Comparison of ENCODE assay signal across 1 cellular context in the genomic region with DNA sequence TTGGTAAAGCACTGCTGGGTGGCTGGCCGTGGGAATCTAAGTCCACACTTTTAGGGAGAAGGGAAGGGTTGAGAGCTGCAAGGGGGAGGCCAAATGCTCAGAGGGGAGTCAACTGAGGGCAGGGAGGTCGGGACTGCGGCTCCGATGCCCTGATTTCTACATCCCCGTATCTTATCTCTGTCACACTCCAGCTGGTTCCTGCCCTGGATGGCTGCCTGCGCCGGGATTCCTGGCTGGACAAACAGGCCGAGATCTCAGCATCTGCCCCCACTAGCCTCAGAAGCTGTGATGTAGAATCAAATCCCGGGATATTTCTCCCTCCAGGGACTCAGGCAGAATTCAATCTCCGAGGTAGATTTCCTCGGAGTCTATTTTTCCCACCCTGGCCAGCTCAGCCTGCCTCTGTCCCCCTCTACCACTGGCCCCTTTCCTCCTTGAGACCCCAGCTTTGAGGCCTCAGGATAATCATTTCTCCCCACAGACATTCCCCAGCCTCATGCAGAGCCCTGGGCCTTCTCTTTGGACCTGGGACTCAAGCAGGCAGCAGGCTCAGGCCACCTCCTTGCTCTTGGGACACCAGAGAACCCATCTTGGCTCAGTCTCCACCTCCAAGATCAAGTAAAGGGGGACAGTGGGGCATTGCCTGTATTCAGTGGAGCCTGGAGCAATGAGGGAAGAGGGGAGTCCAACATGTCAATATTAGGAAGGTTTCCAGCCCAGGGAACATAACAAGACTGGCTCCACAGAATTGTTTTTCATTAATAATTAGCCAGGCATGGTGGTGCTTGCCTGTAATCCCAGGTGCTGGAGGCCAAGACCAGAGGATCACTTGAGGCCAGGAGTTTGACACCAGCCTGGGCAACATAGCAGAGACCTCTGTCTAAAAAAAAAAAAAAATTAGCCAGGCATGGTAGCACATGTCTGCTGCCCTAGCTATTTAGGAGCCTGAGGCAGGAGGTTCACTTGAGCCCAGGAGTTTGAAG.
TF ChIP-seq lines count a peak whose summit lies in the region.

No MANE protein-coding gene starts in this region.

TF ChIP-seq in K562, 482 proteins besides CTCF, POLR2A, EP300 and RAD21:
- TF ChIP-seq, protein P1, sequence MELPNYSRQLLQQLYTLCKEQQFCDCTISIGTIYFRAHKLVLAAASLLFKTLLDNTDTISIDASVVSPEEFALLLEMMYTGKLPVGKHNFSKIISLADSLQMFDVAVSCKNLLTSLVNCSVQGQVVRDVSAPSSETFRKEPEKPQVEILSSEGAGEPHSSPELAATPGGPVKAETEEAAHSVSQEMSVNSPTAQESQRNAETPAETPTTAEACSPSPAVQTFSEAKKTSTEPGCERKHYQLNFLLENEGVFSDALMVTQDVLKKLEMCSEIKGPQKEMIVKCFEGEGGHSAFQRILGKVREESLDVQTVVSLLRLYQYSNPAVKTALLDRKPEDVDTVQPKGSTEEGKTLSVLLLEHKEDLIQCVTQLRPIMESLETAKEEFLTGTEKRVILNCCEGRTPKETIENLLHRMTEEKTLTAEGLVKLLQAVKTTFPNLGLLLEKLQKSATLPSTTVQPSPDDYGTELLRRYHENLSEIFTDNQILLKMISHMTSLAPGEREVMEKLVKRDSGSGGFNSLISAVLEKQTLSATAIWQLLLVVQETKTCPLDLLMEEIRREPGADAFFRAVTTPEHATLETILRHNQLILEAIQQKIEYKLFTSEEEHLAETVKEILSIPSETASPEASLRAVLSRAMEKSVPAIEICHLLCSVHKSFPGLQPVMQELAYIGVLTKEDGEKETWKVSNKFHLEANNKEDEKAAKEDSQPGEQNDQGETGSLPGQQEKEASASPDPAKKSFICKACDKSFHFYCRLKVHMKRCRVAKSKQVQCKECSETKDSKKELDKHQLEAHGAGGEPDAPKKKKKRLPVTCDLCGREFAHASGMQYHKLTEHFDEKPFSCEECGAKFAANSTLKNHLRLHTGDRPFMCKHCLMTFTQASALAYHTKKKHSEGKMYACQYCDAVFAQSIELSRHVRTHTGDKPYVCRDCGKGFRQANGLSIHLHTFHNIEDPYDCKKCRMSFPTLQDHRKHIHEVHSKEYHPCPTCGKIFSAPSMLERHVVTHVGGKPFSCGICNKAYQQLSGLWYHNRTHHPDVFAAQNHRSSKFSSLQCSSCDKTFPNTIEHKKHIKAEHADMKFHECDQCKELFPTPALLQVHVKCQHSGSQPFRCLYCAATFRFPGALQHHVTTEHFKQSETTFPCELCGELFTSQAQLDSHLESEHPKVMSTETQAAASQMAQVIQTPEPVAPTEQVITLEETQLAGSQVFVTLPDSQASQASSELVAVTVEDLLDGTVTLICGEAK (IDR thresholded peaks at IDR 0.05) = no peak
- TF ChIP-seq, protein P1 (CRISPR knock-in tag; IDR thresholded peaks at IDR 0.05) = no peak
- TF ChIP-seq, protein P2, sequence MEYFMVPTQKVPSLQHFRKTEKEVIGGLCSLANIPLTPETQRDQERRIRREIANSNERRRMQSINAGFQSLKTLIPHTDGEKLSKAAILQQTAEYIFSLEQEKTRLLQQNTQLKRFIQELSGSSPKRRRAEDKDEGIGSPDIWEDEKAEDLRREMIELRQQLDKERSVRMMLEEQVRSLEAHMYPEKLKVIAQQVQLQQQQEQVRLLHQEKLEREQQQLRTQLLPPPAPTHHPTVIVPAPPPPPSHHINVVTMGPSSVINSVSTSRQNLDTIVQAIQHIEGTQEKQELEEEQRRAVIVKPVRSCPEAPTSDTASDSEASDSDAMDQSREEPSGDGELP (CRISPR knock-in tag; IDR thresholded peaks at IDR 0.05; ENCODE audit: borderline replicate concordance) = peak; percentile 47; the same call in 1 of the 2 replicates
